Comparison of ENCODE assay signal across 38 cellular contexts in genomic region chr1:162385280-162385623, GRCh38. TPM values are rescaled to one million over a fixed set of nuclear protein-coding genes. Genes with fewer than 3 reads are reported as not detected.
"Had no signal": no experiment of that assay in that cellular context is flagged by ENCODE, and none has a peak within 500 bp of the region (broad histone marks: within the 10 kb centered on the region; RNA-seq: fewer than 3 reads in every experiment).

No MANE protein-coding gene starts in this region.

- H2AFZ ChIP-seq: hepatocyte, parathyroid adenoma had no signal

- H3K36me3 ChIP-seq: adrenal gland, right atrium auricular region, suprapubic skin had no signal

- DNase-seq: activated CD4-positive, alpha-beta T cell treated with anti-CD3 and anti-CD28 coated beads for 36 hours; activated CD4-positive, CD25-positive, alpha-beta regulatory T cell; activated CD8-positive, alpha-beta memory T cell treated with anti-CD3 and anti-CD28 coated beads for 24 hours; activated CD8-positive, alpha-beta memory T cell treated with anti-CD3 and anti-CD28 coated beads, Interleukin-2, amount 50 U/mL, for 4 hours; activated effector memory CD4-positive, alpha-beta T cell treated with anti-CD3 and anti-CD28 coated beads, Interleukin-2, amount 50 U/mL, for 16 hours; activated naive CD4-positive, alpha-beta T cell treated with anti-CD3 and anti-CD28 coated beads for 36 hours; activated naive CD8-positive, alpha-beta T cell treated with anti-CD3 and anti-CD28 coated beads for 36 hours; activated T-cell treated with anti-CD3 and anti-CD28 coated beads, Interleukin-2, amount 50 U/mL, for 1 hour; adrenal gland; aorta; body of pancreas; effector memory CD4-positive, alpha-beta T cell; left cardiac atrium; midbrain; naive thymus-derived CD8-positive, alpha-beta T cell; stimulated activated CD4-positive, alpha-beta T cell treated with anti-CD3 and anti-CD28 coated beads, Interleukin-15, amount 100 ng/mL, for 24 hours; stimulated activated naive CD4-positive, alpha-beta T cell; T-helper 1 cell had no signal

- H3K27ac Mint-ChIP-seq: activated CD4-positive, alpha-beta T cell treated with anti-CD3 and anti-CD28 coated beads for 36 hours; activated naive CD4-positive, alpha-beta T cell treated with anti-CD3 and anti-CD28 coated beads for 36 hours; activated naive CD8-positive, alpha-beta T cell treated with anti-CD3 and anti-CD28 coated beads for 36 hours; activated T-helper 1 cell treated with anti-CD3 and anti-CD28 coated beads, Interleukin-12 subunit alpha, Interleukin-12 subunit beta, Interleukin-2, Interleukin-4 antibody, amounts not matched to agents 30 ng/mL and 10 ng/mL and 1 ng/mL, durations not matched to agents 14 hours and 24 hours and 36 hours; naive thymus-derived CD8-positive, alpha-beta T cell; T-helper 2 cell treated with Interferon-gamma antibody and Interleukin-4, amounts not matched to agents 5 μg/mL and 100 μg/mL, for 36 hours had no signal

- H3K36me3 Mint-ChIP-seq: activated naive CD8-positive, alpha-beta T cell treated with anti-CD3 and anti-CD28 coated beads for 36 hours; naive thymus-derived CD8-positive, alpha-beta T cell had no signal

- H3K9ac ChIP-seq: parathyroid adenoma had no signal

- H3K79me2 ChIP-seq: hepatocyte, parathyroid adenoma had no signal

- H3K4me2 ChIP-seq: hepatocyte, smooth muscle cell had no signal

- H3K4me3 Mint-ChIP-seq: activated CD4-positive, alpha-beta T cell treated with anti-CD3 and anti-CD28 coated beads for 36 hours; activated naive CD4-positive, alpha-beta T cell treated with anti-CD3 and anti-CD28 coated beads for 36 hours; activated naive CD8-positive, alpha-beta T cell treated with anti-CD3 and anti-CD28 coated beads for 36 hours; activated T-helper 1 cell treated with anti-CD3 and anti-CD28 coated beads, Interleukin-12 subunit alpha, Interleukin-12 subunit beta, Interleukin-2, Interleukin-4 antibody, amounts not matched to agents 30 ng/mL and 10 ng/mL and 1 ng/mL, durations not matched to agents 14 hours and 24 hours and 36 hours; naive thymus-derived CD8-positive, alpha-beta T cell; T-helper 2 cell treated with Interferon-gamma antibody and Interleukin-4, amounts not matched to agents 5 μg/mL and 100 μg/mL, for 36 hours had no signal

- H3K27me3 ChIP-seq: adrenal gland, body of pancreas, gastroesophageal sphincter, hepatocyte, neutrophil, right atrium auricular region, suprapubic skin, tibial nerve had no signal

- FAIRE-seq: colon, endothelial cell of umbilical vein, keratinocyte had no signal

- H3K9me3 Mint-ChIP-seq: activated naive CD4-positive, alpha-beta T cell treated with anti-CD3 and anti-CD28 coated beads for 36 hours; activated naive CD8-positive, alpha-beta T cell treated with anti-CD3 and anti-CD28 coated beads for 36 hours; activated T-helper 1 cell treated with anti-CD3 and anti-CD28 coated beads, Interleukin-12 subunit alpha, Interleukin-12 subunit beta, Interleukin-2, Interleukin-4 antibody, amounts not matched to agents 30 ng/mL and 10 ng/mL and 1 ng/mL, durations not matched to agents 14 hours and 24 hours and 36 hours; naive thymus-derived CD8-positive, alpha-beta T cell; T-helper 2 cell treated with Interferon-gamma antibody and Interleukin-4, amounts not matched to agents 5 μg/mL and 100 μg/mL, for 36 hours had no signal

- H3K4me3 ChIP-seq: adrenal gland, body of pancreas, gastroesophageal sphincter, hepatocyte, right atrium auricular region, smooth muscle cell, suprapubic skin, tibial nerve had no signal

- H3K4me1 ChIP-seq: adrenal gland, body of pancreas, gastroesophageal sphincter, parathyroid adenoma, right atrium auricular region had no signal

- ATAC-seq: activated CD4-positive, alpha-beta T cell treated with anti-CD3 and anti-CD28 coated beads for 36 hours; body of pancreas; gastroesophageal sphincter; left cardiac atrium; naive thymus-derived CD8-positive, alpha-beta T cell had no signal

- H3K4me1 Mint-ChIP-seq: activated CD4-positive, alpha-beta T cell treated with anti-CD3 and anti-CD28 coated beads for 36 hours; activated naive CD8-positive, alpha-beta T cell treated with anti-CD3 and anti-CD28 coated beads for 36 hours had no signal

- H3K27ac ChIP-seq: adrenal gland, body of pancreas, gastroesophageal sphincter, hepatocyte, neutrophil, parathyroid adenoma, right atrium auricular region, suprapubic skin, tibial nerve had no signal

- H3K9me3 ChIP-seq: adrenal gland, body of pancreas, gastroesophageal sphincter, neutrophil, right atrium auricular region, suprapubic skin, tibial nerve had no signal

RNA-seq across cellular contexts. Expression of gene C1orf226, which starts 3.7 kb away (rescaled TPM):
- total RNA-seq: activated T-helper 1 cell treated with anti-CD3 and anti-CD28 coated beads, Interleukin-12 subunit alpha, Interleukin-12 subunit beta, Interleukin-2, Interleukin-4 antibody, amounts not matched to agents 30 ng/mL and 10 ng/mL and 1 ng/mL, durations not matched to agents 14 hours and 24 hours and 36 hours had no signal
- polyA plus RNA-seq: naive thymus-derived CD8-positive, alpha-beta T cell had no signal

RNA-seq across cellular contexts. Expression of gene SPATA46, which starts 8.6 kb away (rescaled TPM):
- total RNA-seq: activated CD4-positive, alpha-beta T cell treated with anti-CD3 and anti-CD28 coated beads for 36 hours; activated naive CD4-positive, alpha-beta T cell treated with anti-CD3 and anti-CD28 coated beads for 36 hours; activated naive CD8-positive, alpha-beta T cell treated with anti-CD3 and anti-CD28 coated beads for 36 hours; activated T-helper 1 cell treated with anti-CD3 and anti-CD28 coated beads, Interleukin-12 subunit alpha, Interleukin-12 subunit beta, Interleukin-2, Interleukin-4 antibody, amounts not matched to agents 30 ng/mL and 10 ng/mL and 1 ng/mL, durations not matched to agents 14 hours and 24 hours and 36 hours; adrenal gland; aorta; body of pancreas; dermis microvascular lymphatic vessel endothelial cell; endothelial cell of umbilical vein; fibroblast of lung; fibroblast of villous mesenchyme; gastroesophageal sphincter; hepatocyte; left cardiac atrium; liver; naive thymus-derived CD8-positive, alpha-beta T cell; pulmonary artery endothelial cell; right atrium auricular region; smooth muscle cell; suprapubic skin; tibial nerve; urinary bladder had no signal
- polyA plus RNA-seq: adrenal gland; aorta; endothelial cell of umbilical vein; esophagus; fibroblast of lung; hepatocyte; keratinocyte; naive thymus-derived CD8-positive, alpha-beta T cell; smooth muscle cell; urinary bladder had no signal

RNA-seq across cellular contexts. Expression of gene SH2D1B, which starts 26.7 kb away (rescaled TPM):
- total RNA-seq: activated CD4-positive, alpha-beta T cell treated with anti-CD3 and anti-CD28 coated beads for 36 hours; activated naive CD4-positive, alpha-beta T cell treated with anti-CD3 and anti-CD28 coated beads for 36 hours; activated naive CD8-positive, alpha-beta T cell treated with anti-CD3 and anti-CD28 coated beads for 36 hours; body of pancreas; dermis microvascular lymphatic vessel endothelial cell; endothelial cell of umbilical vein; fibroblast of lung; fibroblast of villous mesenchyme; hepatocyte; pulmonary artery endothelial cell; smooth muscle cell; suprapubic skin; tibial nerve had no signal
- polyA plus RNA-seq: endothelial cell of umbilical vein, fibroblast of lung, hepatocyte, keratinocyte, smooth muscle cell had no signal
